Comparison of ENCODE assay signal across 1 cellular context in genomic region chr17:1561420-1562177, GRCh38.
TF ChIP-seq lines count a peak whose summit lies in the region.

No MANE protein-coding gene starts in this region.

TF ChIP-seq in GM23338, 12 proteins besides CTCF, POLR2A, EP300 and RAD21 (continued from another document):
- TF ChIP-seq, protein P1, sequence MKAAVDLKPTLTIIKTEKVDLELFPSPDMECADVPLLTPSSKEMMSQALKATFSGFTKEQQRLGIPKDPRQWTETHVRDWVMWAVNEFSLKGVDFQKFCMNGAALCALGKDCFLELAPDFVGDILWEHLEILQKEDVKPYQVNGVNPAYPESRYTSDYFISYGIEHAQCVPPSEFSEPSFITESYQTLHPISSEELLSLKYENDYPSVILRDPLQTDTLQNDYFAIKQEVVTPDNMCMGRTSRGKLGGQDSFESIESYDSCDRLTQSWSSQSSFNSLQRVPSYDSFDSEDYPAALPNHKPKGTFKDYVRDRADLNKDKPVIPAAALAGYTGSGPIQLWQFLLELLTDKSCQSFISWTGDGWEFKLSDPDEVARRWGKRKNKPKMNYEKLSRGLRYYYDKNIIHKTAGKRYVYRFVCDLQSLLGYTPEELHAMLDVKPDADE (IDR thresholded peaks at IDR 0.05), result no peak
- TF ChIP-seq, protein P2, sequence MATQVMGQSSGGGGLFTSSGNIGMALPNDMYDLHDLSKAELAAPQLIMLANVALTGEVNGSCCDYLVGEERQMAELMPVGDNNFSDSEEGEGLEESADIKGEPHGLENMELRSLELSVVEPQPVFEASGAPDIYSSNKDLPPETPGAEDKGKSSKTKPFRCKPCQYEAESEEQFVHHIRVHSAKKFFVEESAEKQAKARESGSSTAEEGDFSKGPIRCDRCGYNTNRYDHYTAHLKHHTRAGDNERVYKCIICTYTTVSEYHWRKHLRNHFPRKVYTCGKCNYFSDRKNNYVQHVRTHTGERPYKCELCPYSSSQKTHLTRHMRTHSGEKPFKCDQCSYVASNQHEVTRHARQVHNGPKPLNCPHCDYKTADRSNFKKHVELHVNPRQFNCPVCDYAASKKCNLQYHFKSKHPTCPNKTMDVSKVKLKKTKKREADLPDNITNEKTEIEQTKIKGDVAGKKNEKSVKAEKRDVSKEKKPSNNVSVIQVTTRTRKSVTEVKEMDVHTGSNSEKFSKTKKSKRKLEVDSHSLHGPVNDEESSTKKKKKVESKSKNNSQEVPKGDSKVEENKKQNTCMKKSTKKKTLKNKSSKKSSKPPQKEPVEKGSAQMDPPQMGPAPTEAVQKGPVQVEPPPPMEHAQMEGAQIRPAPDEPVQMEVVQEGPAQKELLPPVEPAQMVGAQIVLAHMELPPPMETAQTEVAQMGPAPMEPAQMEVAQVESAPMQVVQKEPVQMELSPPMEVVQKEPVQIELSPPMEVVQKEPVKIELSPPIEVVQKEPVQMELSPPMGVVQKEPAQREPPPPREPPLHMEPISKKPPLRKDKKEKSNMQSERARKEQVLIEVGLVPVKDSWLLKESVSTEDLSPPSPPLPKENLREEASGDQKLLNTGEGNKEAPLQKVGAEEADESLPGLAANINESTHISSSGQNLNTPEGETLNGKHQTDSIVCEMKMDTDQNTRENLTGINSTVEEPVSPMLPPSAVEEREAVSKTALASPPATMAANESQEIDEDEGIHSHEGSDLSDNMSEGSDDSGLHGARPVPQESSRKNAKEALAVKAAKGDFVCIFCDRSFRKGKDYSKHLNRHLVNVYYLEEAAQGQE (IDR thresholded peaks at IDR 0.05; ENCODE audit: unreplicated experiment), result no peak
- TF ChIP-seq ZNF462 (CRISPR knock-in tag; IDR thresholded peaks at IDR 0.05) (no peak), NANOG (IDR thresholded peaks at IDR 0.05; ENCODE audit: borderline replicate concordance) (no peak), POLR2AphosphoS5 (IDR thresholded peaks at IDR 0.05; ENCODE audit: low read depth) (no peak), STAT1 (IDR thresholded peaks at IDR 0.05; ENCODE audit: unreplicated experiment) (no peak)
